8 cellular contexts compared by ENCODE assay signal in the genomic region with DNA sequence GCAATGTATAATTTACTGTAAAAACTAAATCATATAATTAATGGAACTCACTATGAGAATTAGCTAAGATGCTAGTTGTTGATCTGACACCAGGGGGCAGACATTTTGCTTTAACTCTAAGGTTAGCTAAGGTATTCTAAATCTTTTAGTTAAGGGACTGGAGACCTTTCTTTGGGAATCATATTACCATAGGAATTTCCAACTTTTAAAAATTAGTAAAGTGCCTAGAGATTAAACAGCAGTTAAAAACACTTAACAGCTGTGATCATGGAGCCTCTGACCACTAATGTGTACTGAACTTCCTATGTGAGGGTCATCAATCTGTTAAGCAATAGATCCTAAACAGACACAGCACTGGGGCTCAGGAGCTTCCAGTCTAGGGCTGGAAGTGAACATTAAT.
DNase-seq lines count a peak whose midpoint lies in the region; ATAC-seq, FAIRE-seq and TF ChIP-seq lines count a peak whose summit lies in the region.

No MANE protein-coding gene starts in this region.

- H3K4me1 ChIP-seq in adrenal gland (replicated peaks in 1 of 2): no peaks in the 10 kb centered on the region

- no peaks in the 10 kb centered on the region for H3K27me3 ChIP-seq in adrenal gland

- no peaks in the 10 kb centered on the region for H3K9me3 Mint-ChIP-seq in T-helper 2 cell treated with Interferon-gamma antibody and Interleukin-4, amounts not matched to agents 5 μg/mL and 100 μg/mL, for 36 hours

- no peak overlapping the region for H3K27ac Mint-ChIP-seq in T-helper 2 cell treated with Interferon-gamma antibody and Interleukin-4, amounts not matched to agents 5 μg/mL and 100 μg/mL, for 36 hours

- FAIRE-seq in GM18507 (lab: Jason Lieb, UNC): peak; percentile 76
- no peak for FAIRE-seq in urothelium cell line (lab: Jason Lieb, UNC)

- no peak overlapping the region for H3K4me3 ChIP-seq in adrenal gland

- H3K4me1 Mint-ChIP-seq in T-helper 2 cell treated with Interferon-gamma antibody and Interleukin-4, amounts not matched to agents 5 μg/mL and 100 μg/mL, for 36 hours (ENCODE audit: low read depth): no peaks in the 10 kb centered on the region

- no peaks in the 10 kb centered on the region for H3K27me3 Mint-ChIP-seq in T-helper 2 cell treated with Interferon-gamma antibody and Interleukin-4, amounts not matched to agents 5 μg/mL and 100 μg/mL, for 36 hours (ENCODE audit: low read depth)

- H3K36me3 ChIP-seq in adrenal gland (replicated peaks in 1 of 2): no peaks in the 10 kb centered on the region

- DNase-seq in AG20443 (ENCODE audit: low spot score) (peak; percentile 49), GM18507 (ENCODE audit: extremely low spot score, insufficient read length, low read depth) (no peak), NCI-H1694 (lab: John Stamatoyannopoulos, UW) (peak; percentile 43), adrenal gland (peak; percentile 24 to 70 (median 46)), inferior parietal cortex (ENCODE audit: extremely low spot score) (peak; percentile 72), urothelium cell line (ENCODE audit: low spot score) (peak; percentile 48)
- no peak for DNase-seq in T-helper 2 cell treated with Interferon-gamma antibody and Interleukin-4, amounts not matched to agents 5 μg/mL and 100 μg/mL, for 36 hours (ENCODE audit: low spot score)

- no peaks in the 10 kb centered on the region for H3K36me3 Mint-ChIP-seq in T-helper 2 cell treated with Interferon-gamma antibody and Interleukin-4, amounts not matched to agents 5 μg/mL and 100 μg/mL, for 36 hours (ENCODE audit: low read depth)

- no peak overlapping the region for H3K27ac ChIP-seq in adrenal gland

- no peak for ATAC-seq in GM18873 (IDR thresholded peaks at IDR 0.05; ENCODE audit: low FRiP score, unreplicated experiment)

- peak; percentile 65 to 78 (median 74) for TF ChIP-seq CTCF in adrenal gland (IDR thresholded peaks at IDR 0.05)

- H3K4me3 Mint-ChIP-seq in T-helper 2 cell treated with Interferon-gamma antibody and Interleukin-4, amounts not matched to agents 5 μg/mL and 100 μg/mL, for 36 hours: no peak overlapping the region

- no peaks in the 10 kb centered on the region for H3K9me3 ChIP-seq in adrenal gland (replicated peaks in 1 of 3)

- TF ChIP-seq POLR2A in adrenal gland (IDR thresholded peaks at IDR 0.05): no peak

- intact Hi-C loops in adrenal gland (cut with DNase I): loop anchor here (2.0 to 5.0 kb wide), 2 partner anchors 236 to 238 kb away; a partner anchor contains a TSS

Comparison
In these comparisons a context has a peak if more than half of its experiments do, and no peak if none do; other contexts are left out.
1. DNase-seq: peak in AG20443 (single experiment), NCI-H1694 (single experiment), adrenal gland (7 of 7), inferior parietal cortex (single experiment) and urothelium cell line (single experiment); none in GM18507 (single experiment) and T-helper 2 cell treated with Interferon-gamma antibody and Interleukin-4, amounts not matched to agents 5 μg/mL and 100 μg/mL, for 36 hours (single experiment).